ENCODE assay signal across 1 cellular context in the genomic region with DNA sequence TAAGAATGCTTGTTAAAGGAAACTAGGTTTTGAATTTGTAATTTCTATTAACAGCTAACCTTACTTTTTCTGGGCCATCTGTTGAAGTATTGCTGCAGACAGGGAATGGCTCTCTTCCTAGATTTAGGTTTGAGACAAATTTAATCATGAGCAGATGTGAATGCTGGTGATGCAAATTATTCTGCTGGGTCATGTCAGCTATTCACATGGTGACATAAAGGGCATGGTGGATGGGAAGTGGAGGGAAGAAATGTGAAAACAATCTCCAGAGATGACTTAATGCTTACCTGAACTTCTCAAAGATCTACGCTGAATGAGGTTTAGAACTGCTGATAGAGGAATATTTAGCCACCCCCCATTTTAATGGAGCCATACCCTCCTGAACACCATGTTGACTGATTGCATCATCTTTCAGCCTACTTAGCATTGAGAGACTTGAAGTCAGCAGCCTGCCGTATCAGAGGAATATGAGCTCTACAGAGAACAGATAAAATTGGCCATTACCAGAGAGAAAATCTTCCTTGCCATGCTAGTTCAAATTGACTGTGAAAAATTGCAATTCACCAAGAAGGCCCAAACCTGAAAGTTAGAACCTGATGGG.
TF ChIP-seq lines count a peak whose summit lies in the region.

No MANE protein-coding gene starts in this region.

TF ChIP-seq in GM23338, 12 proteins besides CTCF, POLR2A, EP300 and RAD21:
- no peak for TF ChIP-seq ZNF331 (CRISPR knock-in tag; IDR thresholded peaks at IDR 0.05; ENCODE audit: low read depth)
- TF ChIP-seq CREB1 (CRISPR knock-in tag; IDR thresholded peaks at IDR 0.05; ENCODE audit: low read depth) = no peak
- TF ChIP-seq POLR2AphosphoS5 (IDR thresholded peaks at IDR 0.05; ENCODE audit: low read depth) = no peak
